Comparison of ENCODE assay signal across 8 cellular contexts in genomic region chr14:76904740-76905569, GRCh38.
DNase-seq lines count a peak whose midpoint lies in the region; ATAC-seq, FAIRE-seq and TF ChIP-seq lines count a peak whose summit lies in the region.

No MANE protein-coding gene starts in this region.

- no peaks in the 10 kb centered on the region for H3K27me3 ChIP-seq in SK-N-SH (ENCODE audit: insufficient read depth)
- no peaks in the 10 kb centered on the region for H3K27me3 ChIP-seq in adipocyte (replicated peaks; ENCODE audit: control insufficient read depth, insufficient read depth, low read length)

- CTCF ChIA-PET in SK-N-SH (lab: Yijun Ruan, JAX) = interaction anchor here (0.8 to 19.9 kb wide), 11 partner anchors 8 to 411 kb away, joined by 3 to 484 read pairs (median 7); partner anchors contain the start of gene IRF2BPL

- peaks cover 29% of the 10 kb centered on the region for H3F3A ChIP-seq in SK-N-SH (replicated peaks; ENCODE audit: insufficient read depth)

- H3K27ac ChIP-seq in SK-N-SH (ENCODE audit: low read depth in 2 of 2, low read length in 1 of 2) = peak overlapping the region; percentile 55 to 85
- H3K27ac ChIP-seq in kidney (ENCODE audit: low read depth in 2 of 2, low read length in 2 of 2) = peak overlapping the region in 1 of 2 donors; percentile 57

- H3K36me3 ChIP-seq in SK-N-SH (replicated peaks in 1 of 2; ENCODE audit: control insufficient read depth in 1 of 2, insufficient read depth in 2 of 2, low read length in 1 of 2) (no peaks in the 10 kb centered on the region), adipocyte (ENCODE audit: control insufficient read depth, insufficient read depth, low read length, severe bottlenecking) (no peaks in the 10 kb centered on the region), kidney (ENCODE audit: control insufficient read depth in 1 of 2, insufficient read depth in 2 of 2, low read length in 2 of 2) (no peaks in the 10 kb centered on the region)

- FAIRE-seq in kidney (lab: Jason Lieb, UNC) (no peak), D721Med (lab: Jason Lieb, UNC) (no peak)

- 10% methylated on average over 14 of the region's 14 CpGs for WGBS in SK-N-SH (ENCODE audit: low lambda C conversion rate)

- POLR2A ChIA-PET in SK-N-SH (lab: Yijun Ruan, JAX) = interaction anchor here (0.6 kb wide), 2 partner anchors 24 to 135 kb away, joined by 3 read pairs; no protein-coding TSS in a partner anchor

- H3K9me3 ChIP-seq in SK-N-SH (no peaks in the 10 kb centered on the region), adipocyte (ENCODE audit: control insufficient read depth, low read length) (no peaks in the 10 kb centered on the region), kidney (ENCODE audit: control insufficient read depth in 1 of 2, low read length in 2 of 2) (no peaks in the 10 kb centered on the region)

- H3K9ac ChIP-seq in SK-N-SH = peak overlapping the region; percentile 36
- H3K9ac ChIP-seq in adipocyte (ENCODE audit: low read length) = peak overlapping the region; percentile 70
- no peak overlapping the region for H3K9ac ChIP-seq in kidney (ENCODE audit: low read length in 2 of 2)

- ATAC-seq in GM19324 (IDR thresholded peaks at IDR 0.05; ENCODE audit: low FRiP score, unreplicated experiment) = peak; percentile 71

- peak overlapping the region; percentile 35 for H2AFZ ChIP-seq in SK-N-SH (ENCODE audit: low read depth)

- no peaks in the 10 kb centered on the region for H3K9me2 ChIP-seq in SK-N-SH

- peak overlapping the region; percentile 64 for H3K4me2 ChIP-seq in SK-N-SH

- TF ChIP-seq EP300 in SK-N-SH (IDR thresholded peaks at IDR 0.05; ENCODE audit: borderline replicate concordance in 1 of 2, low read depth in 1 of 2, low read length in 1 of 2) = peak; percentile 31 to 46; a peak in 2 of 4 replicates

- intact Hi-C loops in kidney (cut with DNase I) = no loop called here

- TF ChIP-seq CTCF in SK-N-SH (IDR thresholded peaks at IDR 0.05) = no peak
- no peak for TF ChIP-seq CTCF in kidney (IDR thresholded peaks at IDR 0.05; ENCODE audit: borderline replicate concordance, extremely low read depth, insufficient read depth)
- TF ChIP-seq CTCF in D721Med (IDR thresholded peaks at IDR 0.05; ENCODE audit: insufficient read depth, missing control alignments) = no peak

- H3K4me1 ChIP-seq in SK-N-SH (ENCODE audit: control insufficient read depth in 1 of 2, insufficient read depth in 2 of 2, low read depth in 1 of 2, low read length in 1 of 2) (peaks cover 19 to 24% of the 10 kb centered on the region in 2 experiments; a peak in 2 of 4 replicates), adipocyte (ENCODE audit: control insufficient read depth, insufficient read depth, low read length) (peaks cover 37% of the 10 kb centered on the region), kidney (ENCODE audit: control insufficient read depth in 1 of 2, insufficient read depth in 1 of 2, low read depth in 1 of 2, low read length in 2 of 2) (peaks cover 0 to 13% of the 10 kb centered on the region in 2 donors)

- no peaks in the 10 kb centered on the region for H4K20me1 ChIP-seq in SK-N-SH (ENCODE audit: insufficient read depth)

- H3K4me3 ChIP-seq in SK-N-SH (ENCODE audit: low read depth in 2 of 2, low read length in 1 of 2) (peak overlapping the region in 1 of 2 experiments; percentile 34; a peak in 2 of 4 replicates), adipocyte (ENCODE audit: low read length) (peak overlapping the region; percentile 63), kidney (ENCODE audit: low read length in 2 of 2) (no peak overlapping the region)

- peak; percentile 69 for DNase-seq in Ammon's horn (ENCODE audit: low spot score)
- DNase-seq in HPDE6-E6E7 (ENCODE audit: extremely low spot score) = peak; percentile 98
- DNase-seq in SK-N-SH = peak; percentile 78
- peak; percentile 90 for DNase-seq in adipocyte (ENCODE audit: low read depth)
- peak; percentile 92 for DNase-seq in kidney
- peak; percentile 83 for DNase-seq in stimulated activated CD4-positive, alpha-beta T cell treated with anti-CD3 and anti-CD28 coated beads, Interleukin-4, amount 100 ng/mL, for 1 hour
- no peak for DNase-seq in D721Med (ENCODE audit: insufficient read length, low spot score)

- no peaks in the 10 kb centered on the region for H3K79me2 ChIP-seq in SK-N-SH (ENCODE audit: insufficient read depth)

- TF ChIP-seq RAD21 in SK-N-SH (IDR thresholded peaks at IDR 0.05; ENCODE audit: low read length) = no peak

TF ChIP-seq in SK-N-SH, 30 proteins besides CTCF, POLR2A, EP300 and RAD21:
- 0 out of 2 replicates have a peak, but pooled peaks have one; percentile 32 for TF ChIP-seq GATA2 (CRISPR knock-in tag; IDR thresholded peaks at IDR 0.05)
- TF ChIP-seq EZH2phosphoT487 (IDR thresholded peaks at IDR 0.05; ENCODE audit: borderline replicate concordance, low read depth) = no peak
- peak; percentile 69; the same call in 1 of the 2 replicates for TF ChIP-seq TCF12 (IDR thresholded peaks at IDR 0.05)
- TF ChIP-seq RXRA (IDR thresholded peaks at IDR 0.05; ENCODE audit: borderline replicate concordance, low read depth) = peak; percentile 90
- 0 out of 2 replicates have a peak, but pooled peaks have one; percentile 9 for TF ChIP-seq TEAD4 (IDR thresholded peaks at IDR 0.05; ENCODE audit: borderline replicate concordance, insufficient read depth)
- no peak for TF ChIP-seq NRF1 (IDR thresholded peaks at IDR 0.05; ENCODE audit: low read depth, low read length)
- 0 out of 2 replicates have a peak, but pooled peaks have one; percentile 10 for TF ChIP-seq FOXM1 (IDR thresholded peaks at IDR 0.05; ENCODE audit: low read depth)
- peak; percentile 76 for TF ChIP-seq ELF1 (IDR thresholded peaks at IDR 0.05)
- TF ChIP-seq NFIC (IDR thresholded peaks at IDR 0.05; ENCODE audit: borderline replicate concordance) = peak; percentile 94
- TF ChIP-seq MXI1 (IDR thresholded peaks at IDR 0.05; ENCODE audit: low read depth, low read length) = no peak
- peak; percentile 50; the same call in 1 of the 2 replicates for TF ChIP-seq POLR2AphosphoS5 (IDR thresholded peaks at IDR 0.05; ENCODE audit: low read depth, low read length)
- TF ChIP-seq PBX3 (IDR thresholded peaks at IDR 0.05) = peak; percentile 59
- peak; percentile 66 for TF ChIP-seq FOSL2 (IDR thresholded peaks at IDR 0.05; ENCODE audit: borderline replicate concordance, low read depth)
- TF ChIP-seq RCOR1 (IDR thresholded peaks at IDR 0.05; ENCODE audit: low read length) = peak; percentile 53; the same call in 1 of the 2 replicates
- no peak for TF ChIP-seq YY1 (IDR thresholded peaks at IDR 0.05; ENCODE audit: low read depth)

Comparison
In these comparisons a context has a peak if more than half of its experiments do, and no peak if none do; other contexts are left out.
1. H3K9ac ChIP-seq: peak in SK-N-SH (single experiment) and adipocyte (single experiment); none in kidney (0 of 2).